ENCODE assay signal across 11 cellular contexts in the genomic region with DNA sequence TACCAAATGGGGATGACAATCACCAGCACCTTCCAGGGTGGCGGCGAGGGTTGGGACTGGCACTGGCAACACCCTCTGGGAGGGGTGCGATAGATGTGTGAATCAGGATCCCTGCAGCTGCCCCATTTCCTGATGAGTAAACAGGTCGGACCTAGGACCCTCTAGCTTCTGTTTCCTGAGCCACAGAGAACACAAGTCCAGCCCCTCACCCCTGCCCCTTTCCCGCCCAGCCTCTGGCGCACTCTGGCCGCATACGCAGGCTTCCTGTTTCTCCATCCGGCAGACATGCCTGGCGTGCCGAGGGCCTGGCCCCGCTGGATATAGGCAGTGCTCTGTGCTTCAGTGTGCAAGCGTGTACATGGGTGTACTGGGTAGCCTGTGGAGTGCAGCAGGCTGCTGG. TPM values are rescaled to one million over a fixed set of nuclear protein-coding genes. Genes with fewer than 3 reads are reported as not detected.
DNase-seq lines count a peak whose midpoint lies in the region; ATAC-seq and TF ChIP-seq lines count a peak whose summit lies in the region.
"Had no signal": no experiment of that assay in that cellular context is flagged by ENCODE, and none has a peak within 500 bp of the region (broad histone marks: within the 10 kb centered on the region; RNA-seq: fewer than 3 reads in every experiment).

No MANE protein-coding gene starts in this region.

- intact Hi-C loops in Panc1 (cut with micrococcal nuclease; ENCODE audit: unreplicated experiment) = no loop called here
- intact Hi-C loops in esophagus squamous epithelium (cut with DNase I) = no loop called here

- 40 to 43% methylated on average over 1 to 8 of the region's 13 CpGs for WGBS in esophagus squamous epithelium, 2 donors

- DNase-seq in AG04449 (ENCODE audit: low read depth, low spot score) (no peak), Panc1 (ENCODE audit: low read depth, low spot score) (no peak), esophagus squamous epithelium (lab: John Stamatoyannopoulos, UW) (no peak), AG20443 (ENCODE audit: low spot score) (no peak), COR-L47 (lab: John Stamatoyannopoulos, UW) (no peak), NCI-H1105 (lab: John Stamatoyannopoulos, UW) (no peak)
- DNase-seq: activated gamma-delta T cell treated with Interleukin-2 at 50 U/mL for 16 hours, Caco-2 had no signal

- peak overlapping the region; percentile 41 for H3K4me3 ChIP-seq in AG04449 (ENCODE audit: low read depth, low read length)
- peak overlapping the region in 1 of 2 experiments; percentile 20; a peak in 2 of 4 replicates for H3K4me3 ChIP-seq in Panc1 (ENCODE audit: low read depth in 2 of 2, low read length in 2 of 2)
- peak overlapping the region in 2 of 4 donors; percentile 4 to 38 for H3K4me3 ChIP-seq in esophagus squamous epithelium

- H3K9me3 Mint-ChIP-seq in nephron = no peaks in the 10 kb centered on the region
- H3K9me3 Mint-ChIP-seq: IgD-negative memory B cell had no signal

- H3K27ac Mint-ChIP-seq in nephron = peak overlapping the region; percentile 83 to 94 (median 92)

- in situ Hi-C loops in Panc1 (cut with HindIII; ENCODE audit: low pct_unique_long_range_greater_than_20kb, low sequenced_read_pairs) = no loop called here

- TF ChIP-seq CTCF in AG04449 (IDR thresholded peaks at IDR 0.05; ENCODE audit: insufficient read depth, low read length, missing control alignments) = no peak
- TF ChIP-seq CTCF in Panc1 (IDR thresholded peaks at IDR 0.05) = no peak
- no peak for TF ChIP-seq CTCF in esophagus squamous epithelium (IDR thresholded peaks at IDR 0.05)
- TF ChIP-seq CTCF in nephron (IDR thresholded peaks at IDR 0.05; ENCODE audit: unreplicated experiment in 3 of 3) = no peak

- H3K36me3 Mint-ChIP-seq in nephron (ENCODE audit: low read depth) = no peaks in the 10 kb centered on the region
- H3K36me3 Mint-ChIP-seq: IgD-negative memory B cell had no signal

- H3K27me3 ChIP-seq in Panc1 (ENCODE audit: control insufficient read depth, insufficient read depth, low read length) (no peaks in the 10 kb centered on the region), esophagus squamous epithelium (peaks cover 0 to 43% (median 0%) of the 10 kb centered on the region in 4 donors)

- CTCF ChIA-PET in AG04449 (lab: Yijun Ruan, JAX) = interaction anchor here (1.0 to 23.6 kb wide), 7 partner anchors 7 to 208 kb away, joined by 3 to 678 read pairs (median 6); partner anchors contain the start of genes LRRC71 and PEAR1
- CTCF ChIA-PET in Panc1 (lab: Charles Lee) = interaction anchor here (0.6 kb wide), 1 partner anchor 24 kb away, joined by 3 read pairs; no protein-coding TSS in a partner anchor

- peaks cover 69% of the 10 kb centered on the region for H3K4me1 Mint-ChIP-seq in nephron

- H3K27me3 Mint-ChIP-seq in nephron (ENCODE audit: low read depth) = peaks cover 25% of the 10 kb centered on the region

- POLR2A ChIA-PET in AG04449 (lab: Yijun Ruan, JAX) (interaction anchor here (1.0 kb wide), 1 partner anchor 15 kb away, joined by 3 read pairs; no protein-coding TSS in a partner anchor), Panc1 (lab: Charles Lee) (no interaction called here)

- H3K36me3 ChIP-seq in Panc1 (ENCODE audit: control insufficient read depth, insufficient read depth, low read length) = no peaks in the 10 kb centered on the region
- H3K36me3 ChIP-seq in esophagus squamous epithelium = no peaks in the 10 kb centered on the region

- no peaks in the 10 kb centered on the region for H3K9me3 ChIP-seq in Panc1 (ENCODE audit: control insufficient read depth, insufficient read depth, low read depth, low read length)
- no peaks in the 10 kb centered on the region for H3K9me3 ChIP-seq in esophagus squamous epithelium
- H3K9me3 ChIP-seq: Caco-2 had no signal

- H3K4me1 ChIP-seq in Panc1 (ENCODE audit: control insufficient read depth, insufficient read depth, low read length) (peaks cover 65% of the 10 kb centered on the region), esophagus squamous epithelium (peaks cover 12 to 93% (median 41%) of the 10 kb centered on the region in 3 donors)

- ATAC-seq in Panc1 (peak; percentile 22), GM18873 (IDR thresholded peaks at IDR 0.05; ENCODE audit: low FRiP score, unreplicated experiment) (no peak)

- no peak for TF ChIP-seq POLR2A in esophagus squamous epithelium (IDR thresholded peaks at IDR 0.05)

- no TSS peak for BruUV-seq in Panc1 (replicated peaks; lab: Mats Ljungman, UMichigan)

- peak overlapping the region; percentile 25 to 66 (median 51) for H3K4me3 Mint-ChIP-seq in nephron
- H3K4me3 Mint-ChIP-seq: IgD-negative memory B cell had no signal

- H3K27ac ChIP-seq in Panc1 (ENCODE audit: low read length) (peak overlapping the region; percentile 91), esophagus squamous epithelium (peak overlapping the region; percentile 26 to 89 (median 85))

RNA-seq across cellular contexts. Expression of gene PEAR1, which starts 4.6 kb away (rescaled TPM):
- total RNA-seq in Panc1 (2021; ENCODE audit: unreplicated experiment) (16.1 TPM), esophagus squamous epithelium (1 to 10 TPM; 1.1 to 4.6 (median 2.7) TPM)
- 13.3 TPM for polyA plus RNA-seq in Panc1 (2012; ENCODE audit: insufficient read length)
- polyA plus RNA-seq: IgD-negative memory B cell had no signal

RNA-seq across cellular contexts. Expression of gene LRRC71, which starts 22.3 kb away (rescaled TPM):
- total RNA-seq in Panc1 (2021; ENCODE audit: unreplicated experiment) = 0.77 TPM
- 0.86 TPM for polyA plus RNA-seq in Panc1 (2012; ENCODE audit: insufficient read length)
- not detected for total RNA-seq in esophagus squamous epithelium
- total RNA-seq: Caco-2 had no signal
- polyA plus RNA-seq: IgD-negative memory B cell had no signal

RNA-seq across cellular contexts. Expression of gene NTRK1, which starts 37.5 kb away (rescaled TPM):
- total RNA-seq in Panc1 (2021; ENCODE audit: unreplicated experiment) (0.21 TPM), esophagus squamous epithelium (under 1 TPM in 2 of 4 donors, not detected in 2; 0.09 to 0.57 TPM)
- 0.46 TPM for polyA plus RNA-seq in Panc1 (2012; ENCODE audit: insufficient read length)
- total RNA-seq: Caco-2 had no signal
- polyA plus RNA-seq: IgD-negative memory B cell had no signal

RNA-seq across cellular contexts. Expression of gene INSRR, which starts 39.2 kb away (rescaled TPM):
- total RNA-seq in Panc1 (2021; ENCODE audit: unreplicated experiment) (not detected), esophagus squamous epithelium (not detected)
- not detected for polyA plus RNA-seq in Panc1 (2012; ENCODE audit: insufficient read length)
- total RNA-seq: Caco-2 had no signal
- polyA plus RNA-seq: IgD-negative memory B cell had no signal
